Comparison of ENCODE assay signal across 16 cellular contexts in genomic region chr16:85894266-85894665, GRCh38. TPM values are rescaled to one million over a fixed set of nuclear protein-coding genes. Genes with fewer than 3 reads are reported as not detected.
DNase-seq lines count a peak whose midpoint lies in the region; ATAC-seq, FAIRE-seq and TF ChIP-seq lines count a peak whose summit lies in the region.
"Had no signal": no experiment of that assay in that cellular context is flagged by ENCODE, and none has a peak within 500 bp of the region (broad histone marks: within the 10 kb centered on the region; RNA-seq: fewer than 3 reads in every experiment).

No MANE protein-coding gene starts in this region.

- no peaks in the 10 kb centered on the region for H3K9me3 Mint-ChIP-seq in memory B cell
- H3K9me3 Mint-ChIP-seq: activated naive CD4-positive, alpha-beta T cell treated with anti-CD3 and anti-CD28 coated beads, Interleukin-2, amount 50 U/mL, for 24 hours; T-cell had no signal

- TF ChIP-seq POLR2A in GM12891 (IDR thresholded peaks at IDR 0.05; ENCODE audit: low read depth, low read length) (no peak), Peyer's patch (IDR thresholded peaks at IDR 0.05) (no peak)

- H3K4me3 Mint-ChIP-seq in memory B cell = no peak overlapping the region
- H3K4me3 Mint-ChIP-seq: activated naive CD4-positive, alpha-beta T cell treated with anti-CD3 and anti-CD28 coated beads, Interleukin-2, amount 50 U/mL, for 24 hours; T-cell had no signal

- no peak overlapping the region for H4K8ac ChIP-seq in mesenchymal stem cell (ENCODE audit: low read length)

- no peak overlapping the region for H3K4me2 ChIP-seq in mesenchymal stem cell (ENCODE audit: low read length, poor library complexity, severe bottlenecking)

- H3K36me3 Mint-ChIP-seq in memory B cell = no peaks in the 10 kb centered on the region
- H3K36me3 Mint-ChIP-seq: activated naive CD4-positive, alpha-beta T cell treated with anti-CD3 and anti-CD28 coated beads, Interleukin-2, amount 50 U/mL, for 24 hours; T-cell had no signal

- no peak overlapping the region for H3K4ac ChIP-seq in mesenchymal stem cell (ENCODE audit: low read depth in 1 of 2, low read length in 2 of 2)

- no peak overlapping the region for H3K9ac ChIP-seq in mesenchymal stem cell (ENCODE audit: low read length)

- H3K4me3 ChIP-seq in Peyer's patch (no peak overlapping the region), mesenchymal stem cell (ENCODE audit: insufficient read depth in 1 of 2, low read depth in 1 of 2, low read length in 2 of 2) (no peak overlapping the region)

- H2BK15ac ChIP-seq in mesenchymal stem cell (ENCODE audit: low read depth, poor library complexity, severe bottlenecking) = no peak overlapping the region

- peak; percentile 16 for DNase-seq in NOMO-1 treated with DMSO at 0.1 percent for 48 hours (lab: John Stamatoyannopoulos, UW; ENCODE audit: unreplicated experiment)
- DNase-seq in NOMO-1 treated with dmso at 0.1 percent for 144 hours (lab: John Stamatoyannopoulos, UW; ENCODE audit: unreplicated experiment) = no peak
- DNase-seq in GM12891 (ENCODE audit: insufficient read length, low spot score) = no peak
- peak in 2 of 3 donors; percentile 71 to 72 for DNase-seq in Peyer's patch
- no peak for DNase-seq in memory B cell (ENCODE audit: low spot score in 2 of 2)
- no peak for DNase-seq in SW 1271 (lab: John Stamatoyannopoulos, UW)
- no peak for DNase-seq in mesenchymal stem cell
- DNase-seq: activated CD4-positive, alpha-beta T cell treated with anti-CD3 and anti-CD28 coated beads for 1 hour; caudate nucleus; DND-41; hippocampal formation; NCI-H187 treated with DMSO at 0.1 percent for 48 hours; T-cell had no signal

- H3K27ac Mint-ChIP-seq in memory B cell = no peak overlapping the region
- H3K27ac Mint-ChIP-seq: T-cell had no signal

- H3K4me1 ChIP-seq in Peyer's patch (peaks cover 0 to 18% (median under 1%) of the 10 kb centered on the region in 4 donors), mesenchymal stem cell (ENCODE audit: control insufficient read depth, insufficient read depth, low read depth, low read length) (peaks cover 9% of the 10 kb centered on the region)

- H3K27me3 ChIP-seq in Peyer's patch (no peaks in the 10 kb centered on the region), mesenchymal stem cell (ENCODE audit: control insufficient read depth in 1 of 2, insufficient read depth in 1 of 2, low read length in 2 of 2) (peaks cover 50 to 68% of the 10 kb centered on the region in 2 experiments)

- H3K9me3 ChIP-seq in Peyer's patch (no peaks in the 10 kb centered on the region), mesenchymal stem cell (ENCODE audit: control insufficient read depth, low read length) (no peaks in the 10 kb centered on the region)

- no peak overlapping the region for H3K23ac ChIP-seq in mesenchymal stem cell (ENCODE audit: low read length in 2 of 2)

- H3K18ac ChIP-seq in mesenchymal stem cell (ENCODE audit: low read depth in 1 of 2, low read length in 2 of 2) = no peak overlapping the region

- no peaks in the 10 kb centered on the region for H3K79me1 ChIP-seq in mesenchymal stem cell (replicated peaks; ENCODE audit: low read length, poor library complexity, severe bottlenecking)

- peak; percentile 41 for FAIRE-seq in GM12891 (lab: Jason Lieb, UNC)

- ATAC-seq in memory B cell (ENCODE audit: low read depth) (peak; percentile 25), HG03520 (IDR thresholded peaks at IDR 0.05; ENCODE audit: unreplicated experiment) (no peak)
- ATAC-seq: T-cell had no signal

- no peak overlapping the region for H4K91ac ChIP-seq in mesenchymal stem cell (ENCODE audit: low read length)

- no peak overlapping the region for H2AK5ac ChIP-seq in mesenchymal stem cell (ENCODE audit: low read length, severe bottlenecking)

- 44% methylated on average over 6 of the region's 6 CpGs for WGBS in mesenchymal stem cell

- no peak overlapping the region for H3K27ac ChIP-seq in Peyer's patch
- no peak overlapping the region for H3K27ac ChIP-seq in mesenchymal stem cell (ENCODE audit: low read length, poor library complexity, severe bottlenecking)

- no peak overlapping the region for H2BK5ac ChIP-seq in mesenchymal stem cell (ENCODE audit: low read depth, low read length, poor library complexity, severe bottlenecking)

- peaks cover 29% of the 10 kb centered on the region for H3K4me1 Mint-ChIP-seq in memory B cell

- no peak overlapping the region for H2BK120ac ChIP-seq in mesenchymal stem cell (ENCODE audit: low read depth, low read length)

- no peak overlapping the region for H2BK12ac ChIP-seq in mesenchymal stem cell (ENCODE audit: low read length in 2 of 2)

- no peak overlapping the region for H3K14ac ChIP-seq in mesenchymal stem cell (ENCODE audit: low read length in 2 of 2)

- H2AFZ ChIP-seq in mesenchymal stem cell (ENCODE audit: low read depth, low read length) = no peak overlapping the region

- H3K36me3 ChIP-seq in Peyer's patch (no peaks in the 10 kb centered on the region), mesenchymal stem cell (ENCODE audit: control insufficient read depth in 1 of 2, insufficient read depth in 2 of 2, low read depth in 1 of 2, low read length in 2 of 2) (peaks cover 0 to 2% of the 10 kb centered on the region in 2 experiments)

- H3K27me3 Mint-ChIP-seq in memory B cell = no peaks in the 10 kb centered on the region
- H3K27me3 Mint-ChIP-seq: activated naive CD4-positive, alpha-beta T cell treated with anti-CD3 and anti-CD28 coated beads, Interleukin-2, amount 50 U/mL, for 24 hours had no signal

- TF ChIP-seq CTCF in Peyer's patch (IDR thresholded peaks at IDR 0.05) = peak in 4 of 6 experiments; percentile 27 to 66 (median 56)

TF ChIP-seq in GM12891, 5 proteins besides CTCF, POLR2A, EP300 and RAD21:
- TF ChIP-seq POLR2AphosphoS5 (IDR thresholded peaks at IDR 0.05; ENCODE audit: low read depth, low read length) (no peak), TAF1 (IDR thresholded peaks at IDR 0.05; ENCODE audit: low read depth, low read length) (no peak), SPI1 (IDR thresholded peaks at IDR 0.05; ENCODE audit: low read depth, low read length) (no peak), PAX5 (IDR thresholded peaks at IDR 0.05; ENCODE audit: insufficient read depth, low read length, severe bottlenecking) (no peak)

RNA-seq across cellular contexts. Expression of gene IRF8, which starts 4.7 kb away (rescaled TPM):
- polyA plus RNA-seq in GM12891 (2012; ENCODE audit: low read depth, missing spikeins) = 111 TPM
- total RNA-seq in Peyer's patch = 100 to 1,000 TPM in 2 of 4 donors, 10 to 100 TPM in 2; 39.8 to 191 (median 93.2) TPM
- 0.21 TPM for polyA plus RNA-seq in mesenchymal stem cell (2013, experiment 1 of 2)
- polyA plus RNA-seq in mesenchymal stem cell (2013, experiment 2 of 2) = 0.08 TPM
- total RNA-seq: osteocyte had no signal

Comparison
In these comparisons a context has a peak if more than half of its experiments do, and no peak if none do; other contexts are left out.
1. DNase-seq: peak in NOMO-1 treated with DMSO at 0.1 percent for 48 hours (single experiment) and Peyer's patch (2 of 3); none in NOMO-1 treated with dmso at 0.1 percent for 144 hours (single experiment), GM12891 (single experiment), memory B cell (0 of 2), SW 1271 (0 of 2) and mesenchymal stem cell (single experiment).